In genomic region chr5:112930082-112930344, GRCh38 we compare ENCODE assay signal across 8 cellular contexts. TPM values are rescaled to one million over a fixed set of nuclear protein-coding genes. Genes with fewer than 3 reads are reported as not detected.
DNase-seq lines count a peak whose midpoint lies in the region; ATAC-seq and TF ChIP-seq lines count a peak whose summit lies in the region.

No MANE protein-coding gene starts in this region.

- H3K27ac Mint-ChIP-seq in activated CD8-positive, alpha-beta T cell treated with anti-CD3 and anti-CD28 coated beads for 36 hours: peak overlapping the region; percentile 71

- H3K4me1 ChIP-seq in vagina: no peaks in the 10 kb centered on the region

- POLR2A ChIA-PET in activated CD8-positive, alpha-beta T cell treated with anti-CD3 and anti-CD28 coated beads for 36 hours (lab: Charles Lee): interaction anchor here (1.0 to 1.6 kb wide), 3 partner anchors 11 to 31 kb away, joined by 3 to 6 read pairs (median 3); no protein-coding TSS in a partner anchor

- H3K27me3 ChIP-seq in vagina: no peaks in the 10 kb centered on the region

- DNase-seq in GF-D8 (lab: John Stamatoyannopoulos, UW) (peak; percentile 44), GM20000 (ENCODE audit: low spot score) (peak; percentile 49), SW480 (ENCODE audit: low spot score) (no peak), vagina (ENCODE audit: extremely low spot score in 2 of 2) (no peak), putamen (ENCODE audit: low spot score) (no peak)
- peak; percentile 15 for DNase-seq in activated CD8-positive, alpha-beta T cell treated with anti-CD3 and anti-CD28 coated beads for 36 hours
- no peak for DNase-seq in activated effector memory CD4-positive, alpha-beta T cell treated with Interleukin-2 at 50 U/mL for 16 hours

- intact Hi-C loops in activated CD8-positive, alpha-beta T cell treated with anti-CD3 and anti-CD28 coated beads for 36 hours (cut with micrococcal nuclease): no loop called here
- intact Hi-C loops in vagina (cut with DNase I): no loop called here

- TF ChIP-seq POLR2A in vagina (IDR thresholded peaks at IDR 0.05): no peak

- CTCF ChIA-PET in activated CD8-positive, alpha-beta T cell treated with anti-CD3 and anti-CD28 coated beads for 36 hours (lab: Charles Lee): no interaction called here

- no peaks in the 10 kb centered on the region for H3K36me3 ChIP-seq in vagina

- no peaks in the 10 kb centered on the region for H3K36me3 Mint-ChIP-seq in activated CD8-positive, alpha-beta T cell treated with anti-CD3 and anti-CD28 coated beads for 36 hours (ENCODE audit: low read depth)

- H3K9me3 ChIP-seq in vagina: no peaks in the 10 kb centered on the region

- ATAC-seq in HG03442 (IDR thresholded peaks at IDR 0.05; ENCODE audit: unreplicated experiment): peak; percentile 44
- peak; percentile 40 for ATAC-seq in activated CD8-positive, alpha-beta T cell treated with anti-CD3 and anti-CD28 coated beads for 36 hours

- no peak overlapping the region for H3K4me3 ChIP-seq in vagina

- H3K4me1 Mint-ChIP-seq in activated CD8-positive, alpha-beta T cell treated with anti-CD3 and anti-CD28 coated beads for 36 hours (ENCODE audit: low read depth): peaks cover 43% of the 10 kb centered on the region

- no peak overlapping the region for H3K27ac ChIP-seq in vagina

- H3K9me3 Mint-ChIP-seq in activated CD8-positive, alpha-beta T cell treated with anti-CD3 and anti-CD28 coated beads for 36 hours: peaks cover 6% of the 10 kb centered on the region

- TF ChIP-seq CTCF in GM20000 (IDR thresholded peaks at IDR 0.05; ENCODE audit: extremely low read depth, missing control alignments): no peak
- TF ChIP-seq CTCF in activated CD8-positive, alpha-beta T cell treated with anti-CD3 and anti-CD28 coated beads for 36 hours (IDR thresholded peaks at IDR 0.05): no peak
- TF ChIP-seq CTCF in vagina (IDR thresholded peaks at IDR 0.05): no peak

- no peak overlapping the region for H3K4me3 Mint-ChIP-seq in activated CD8-positive, alpha-beta T cell treated with anti-CD3 and anti-CD28 coated beads for 36 hours

- H3K27me3 Mint-ChIP-seq in activated CD8-positive, alpha-beta T cell treated with anti-CD3 and anti-CD28 coated beads for 36 hours: no peaks in the 10 kb centered on the region

RNA-seq across cellular contexts. Expression of gene REEP5, which starts 8.0 kb away (rescaled TPM):
- 10 to 100 TPM; 38.0 to 40.6 TPM for total RNA-seq in activated CD8-positive, alpha-beta T cell treated with anti-CD3 and anti-CD28 coated beads for 36 hours
- total RNA-seq in vagina: 89.1 TPM

RNA-seq across cellular contexts. Expression of gene DCP2, which starts 46.6 kb away (rescaled TPM):
- 10 to 100 TPM; 88.9 to 91.0 TPM for total RNA-seq in activated CD8-positive, alpha-beta T cell treated with anti-CD3 and anti-CD28 coated beads for 36 hours
- total RNA-seq in vagina: 58.2 TPM

Comparison
In these comparisons a context has a peak if more than half of its experiments do, and no peak if none do; other contexts are left out.
1. DNase-seq: peak in GF-D8 (single experiment), GM20000 (single experiment) and activated CD8-positive, alpha-beta T cell treated with anti-CD3 and anti-CD28 coated beads for 36 hours (single experiment); none in SW480 (single experiment), vagina (0 of 2), activated effector memory CD4-positive, alpha-beta T cell treated with Interleukin-2 at 50 U/mL for 16 hours (single experiment) and putamen (single experiment).